9 cellular contexts compared by ENCODE assay signal in the genomic region with DNA sequence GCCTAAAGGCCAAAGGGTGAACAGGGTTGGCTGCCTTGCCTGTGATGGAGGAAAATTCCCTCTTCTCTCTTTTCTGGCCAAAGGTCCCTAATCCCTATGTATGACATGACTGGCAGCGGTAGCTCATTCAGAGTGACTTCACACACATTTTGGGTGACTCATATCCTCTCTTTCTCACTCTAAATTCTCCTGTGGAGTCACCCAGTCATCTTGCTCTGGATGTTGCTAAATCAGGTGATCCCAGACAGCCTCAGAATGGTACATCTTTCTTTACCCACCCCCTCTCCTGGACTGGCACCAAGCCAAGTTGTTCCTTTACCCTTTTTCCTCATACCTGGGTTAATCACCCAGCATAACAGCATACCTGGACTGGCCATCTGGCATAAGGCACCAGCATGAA.
DNase-seq lines count a peak whose midpoint lies in the region; ATAC-seq and TF ChIP-seq lines count a peak whose summit lies in the region.
"Had no signal": no experiment of that assay in that cellular context is flagged by ENCODE, and none has a peak within 500 bp of the region (broad histone marks: within the 10 kb centered on the region; RNA-seq: fewer than 3 reads in every experiment).

No MANE protein-coding gene starts in this region.

- H3K36me3 ChIP-seq in PC-3 (ENCODE audit: low read depth, low read length) (no peaks in the 10 kb centered on the region), fibroblast of lung (ENCODE audit: control insufficient read depth, insufficient read depth, low read length) (no peaks in the 10 kb centered on the region), upper lobe of right lung (no peaks in the 10 kb centered on the region)

- H3K4me1 ChIP-seq in PC-3 (ENCODE audit: insufficient read depth, low read length) (peaks cover 28% of the 10 kb centered on the region), fibroblast of lung (ENCODE audit: control insufficient read depth, extremely low read depth, insufficient read depth, low read length) (no peaks in the 10 kb centered on the region), upper lobe of right lung (no peaks in the 10 kb centered on the region)

- H3K9me3 Mint-ChIP-seq in activated naive CD4-positive, alpha-beta T cell treated with anti-CD3 and anti-CD28 coated beads for 36 hours, result peaks cover 5% of the 10 kb centered on the region
- H3K9me3 Mint-ChIP-seq: CD4-positive, alpha-beta T cell had no signal

- peak; percentile 61 for DNase-seq in activated naive CD4-positive, alpha-beta T cell treated with anti-CD3 and anti-CD28 coated beads for 36 hours
- no peak for DNase-seq in activated naive CD4-positive, alpha-beta T cell (lab: John Stamatoyannopoulos, UW)
- DNase-seq in PC-3 (peak; percentile 98), fibroblast of lung (ENCODE audit: low read depth in 2 of 2) (peak; percentile 17 to 73), upper lobe of right lung (no peak), substantia nigra (lab: John Stamatoyannopoulos, UW) (no peak), cortex of kidney (lab: John Stamatoyannopoulos, UW) (no peak), caudate nucleus (lab: John Stamatoyannopoulos, UW) (no peak)
- DNase-seq: CD4-positive, alpha-beta T cell had no signal

- TF ChIP-seq CTCF in PC-3 (conservative IDR thresholded peaks at IDR 0.05; ENCODE audit: low read depth, low read length) (no peak), fibroblast of lung (conservative IDR thresholded peaks at IDR 0.05 in 1 of 2, IDR thresholded peaks at IDR 0.05 in 1 of 2; ENCODE audit: low read depth in 1 of 2, low read length in 2 of 2) (no peak), upper lobe of right lung (IDR thresholded peaks at IDR 0.05) (no peak)

- POLR2A ChIA-PET in PC-3 (lab: Charles Lee; ENCODE audit: unreplicated experiment), result no interaction called here

- H3K27me3 ChIP-seq in PC-3 (ENCODE audit: low read length), result no peaks in the 10 kb centered on the region
- peaks cover 10% of the 10 kb centered on the region for H3K27me3 ChIP-seq in fibroblast of lung (ENCODE audit: control insufficient read depth, insufficient read depth, low read length)
- no peaks in the 10 kb centered on the region for H3K27me3 ChIP-seq in upper lobe of right lung

- intact Hi-C loops in activated naive CD4-positive, alpha-beta T cell treated with anti-CD3 and anti-CD28 coated beads for 36 hours (cut with micrococcal nuclease), result loop anchor here (2.0 kb wide), 1 partner anchor 59 kb away; no protein-coding TSS in a partner anchor
- intact Hi-C loops in PC-3 (cut with micrococcal nuclease) (loop anchor here (1.0 kb wide), 1 partner anchor 77 kb away; the partner anchor contains the start of gene NEURL3), upper lobe of right lung (cut with DNase I) (no loop called here)

- BruUV-seq in PC-3 (replicated peaks; lab: Mats Ljungman, UMichigan), result no TSS peak

- H3K9me2 ChIP-seq in PC-3 (replicated peaks; ENCODE audit: low read length), result no peaks in the 10 kb centered on the region

- peak overlapping the region; percentile 67 for H3K27ac ChIP-seq in PC-3 (ENCODE audit: low read length)
- no peak overlapping the region for H3K27ac ChIP-seq in fibroblast of lung (ENCODE audit: insufficient read depth, low read length)
- H3K27ac ChIP-seq in upper lobe of right lung, result no peak overlapping the region
- no peak overlapping the region for H3K27ac ChIP-seq in substantia nigra (ENCODE audit: low read depth, low read length, poor library complexity, severe bottlenecking)
- no peak overlapping the region for H3K27ac ChIP-seq in caudate nucleus (ENCODE audit: low read depth, low read length)

- peaks cover 8% of the 10 kb centered on the region for H3K27me3 Mint-ChIP-seq in activated naive CD4-positive, alpha-beta T cell treated with anti-CD3 and anti-CD28 coated beads for 36 hours (ENCODE audit: low read depth)

- no peak overlapping the region for H3K27ac Mint-ChIP-seq in activated naive CD4-positive, alpha-beta T cell treated with anti-CD3 and anti-CD28 coated beads for 36 hours
- H3K27ac Mint-ChIP-seq: CD4-positive, alpha-beta T cell had no signal

- H2AFZ ChIP-seq in PC-3 (ENCODE audit: low read length) (no peak overlapping the region; the same call in 1 of the 2 replicates), fibroblast of lung (ENCODE audit: low read length) (no peak overlapping the region)

- ATAC-seq in PC-3 (peak; percentile 98), upper lobe of right lung (peak; percentile 49)

- H3K79me2 ChIP-seq in PC-3 (ENCODE audit: low read length) (no peaks in the 10 kb centered on the region), fibroblast of lung (ENCODE audit: control insufficient read depth, insufficient read depth, low read length) (no peaks in the 10 kb centered on the region)

- no peaks in the 10 kb centered on the region for H3K36me3 Mint-ChIP-seq in activated naive CD4-positive, alpha-beta T cell treated with anti-CD3 and anti-CD28 coated beads for 36 hours (ENCODE audit: low read depth)

- H3K4me2 ChIP-seq in PC-3 (ENCODE audit: low read length) (peak overlapping the region; percentile 43), fibroblast of lung (ENCODE audit: extremely low read depth, insufficient read depth, low read length) (no peak overlapping the region)

- H3K4me3 ChIP-seq in PC-3 (ENCODE audit: low read length), result no peak overlapping the region
- H3K4me3 ChIP-seq in fibroblast of lung (replicated peaks in 1 of 4; ENCODE audit: control extremely low read depth in 1 of 4, insufficient read depth in 1 of 4, low read depth in 3 of 4, low read length in 4 of 4), result no peak overlapping the region
- H3K4me3 ChIP-seq in upper lobe of right lung, result no peak overlapping the region

- H3F3A ChIP-seq in PC-3 (ENCODE audit: low read length, unreplicated experiment), result no peaks in the 10 kb centered on the region

- no peak overlapping the region for H3K4me3 Mint-ChIP-seq in activated naive CD4-positive, alpha-beta T cell treated with anti-CD3 and anti-CD28 coated beads for 36 hours
- H3K4me3 Mint-ChIP-seq: CD4-positive, alpha-beta T cell had no signal

- peak overlapping the region; percentile 20; the same call in 1 of the 2 replicates for H3K9ac ChIP-seq in PC-3 (ENCODE audit: low read length)
- H3K9ac ChIP-seq in fibroblast of lung (ENCODE audit: insufficient read depth, low read length), result no peak overlapping the region

- H4K20me1 ChIP-seq in PC-3 (ENCODE audit: low read length), result no peaks in the 10 kb centered on the region
- no peaks in the 10 kb centered on the region for H4K20me1 ChIP-seq in fibroblast of lung (ENCODE audit: control insufficient read depth, extremely low read depth, insufficient read depth, low read length)

- H3K9me3 ChIP-seq in PC-3 (ENCODE audit: low read length) (0 out of 2 replicates have a peak, but pooled peaks cover 3% of the 10 kb centered on the region), fibroblast of lung (ENCODE audit: control insufficient read depth, insufficient read depth, low read depth, low read length) (no peaks in the 10 kb centered on the region), upper lobe of right lung (no peaks in the 10 kb centered on the region)

- peaks cover 9% of the 10 kb centered on the region for H3K4me1 Mint-ChIP-seq in activated naive CD4-positive, alpha-beta T cell treated with anti-CD3 and anti-CD28 coated beads for 36 hours (ENCODE audit: low read depth)

- CTCF ChIA-PET in activated naive CD4-positive, alpha-beta T cell treated with anti-CD3 and anti-CD28 coated beads for 36 hours (lab: Charles Lee), result interaction anchor here (1.0 to 4.1 kb wide), 4 partner anchors 20 to 336 kb away, joined by 3 to 20 read pairs (median 4); no protein-coding TSS in a partner anchor
- CTCF ChIA-PET in PC-3 (lab: Charles Lee), result no interaction called here

Comparison
In these comparisons a context has a peak if more than half of its experiments do, and no peak if none do; other contexts are left out.
1. DNase-seq: peak in activated naive CD4-positive, alpha-beta T cell treated with anti-CD3 and anti-CD28 coated beads for 36 hours (single experiment), PC-3 (single experiment) and fibroblast of lung (2 of 2); none in activated naive CD4-positive, alpha-beta T cell (0 of 4), upper lobe of right lung (single experiment), substantia nigra (0 of 49), cortex of kidney (single experiment) and caudate nucleus (0 of 61).